7 cellular contexts compared by ENCODE assay signal in the genomic region with DNA sequence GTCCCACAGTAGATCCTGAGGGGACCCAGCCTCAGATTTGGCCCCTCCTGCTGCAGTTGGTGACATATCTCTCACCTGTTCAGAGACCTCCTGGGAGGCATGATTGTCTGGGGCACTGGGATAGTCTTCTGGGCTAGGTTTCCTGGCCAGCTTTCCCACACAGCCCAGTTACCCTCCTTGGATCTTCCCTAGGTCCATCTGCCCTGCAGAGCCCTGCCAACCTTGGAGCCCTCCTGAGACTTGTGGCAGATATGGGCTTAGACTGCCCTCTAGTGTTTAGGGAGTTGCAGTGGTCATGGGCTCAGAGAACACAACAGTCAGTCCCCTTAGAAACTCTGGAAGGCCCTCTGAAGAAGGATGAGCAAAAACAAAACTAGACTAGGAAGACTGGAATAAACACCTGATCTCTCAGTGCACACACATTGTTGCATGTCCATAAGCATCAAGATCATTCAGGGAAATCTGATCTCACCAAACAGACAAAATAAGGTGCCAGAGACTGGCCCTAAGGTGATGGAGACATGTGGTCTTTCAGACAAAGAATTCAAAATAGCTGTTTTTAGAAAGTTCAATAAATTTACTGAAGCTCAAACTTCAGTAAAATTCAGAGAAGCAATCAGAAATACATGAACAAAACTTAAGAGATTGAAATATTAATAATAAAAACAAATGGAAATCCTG.
A peak's percentile ranks its signal among the peaks of the same experiment; 100 is the strongest.
DNase-seq lines count a peak whose midpoint lies in the region; ATAC-seq and TF ChIP-seq lines count a peak whose summit lies in the region.

No MANE protein-coding gene starts in this region.

- H3K36me3 ChIP-seq in upper lobe of right lung = no peaks in the 10 kb centered on the region
- no peaks in the 10 kb centered on the region for H3K36me3 ChIP-seq in naive thymus-derived CD4-positive, alpha-beta T cell (ENCODE audit: control insufficient read depth in 2 of 3, insufficient read depth in 3 of 3, low read length in 3 of 3)

- peak; percentile 44 for TF ChIP-seq CTCF in upper lobe of right lung (IDR thresholded peaks at IDR 0.05)

- no peaks in the 10 kb centered on the region for H3K4me1 ChIP-seq in upper lobe of right lung
- H3K4me1 ChIP-seq in naive thymus-derived CD4-positive, alpha-beta T cell (ENCODE audit: control insufficient read depth in 2 of 2, insufficient read depth in 2 of 2, low read length in 2 of 2) = no peaks in the 10 kb centered on the region

- intact Hi-C loops in upper lobe of right lung (cut with DNase I) = no loop called here
- intact Hi-C loops in naive thymus-derived CD4-positive, alpha-beta T cell (cut with micrococcal nuclease) = loop anchor here in 1 of 2 donors (2.0 kb wide), 1 partner anchor 247 kb away; no protein-coding TSS in a partner anchor

- no peak overlapping the region for H3K4me3 Mint-ChIP-seq in naive thymus-derived CD4-positive, alpha-beta T cell

- no peak overlapping the region for H3K27ac Mint-ChIP-seq in naive thymus-derived CD4-positive, alpha-beta T cell

- H3K9me3 ChIP-seq in upper lobe of right lung = no peaks in the 10 kb centered on the region
- no peaks in the 10 kb centered on the region for H3K9me3 ChIP-seq in naive thymus-derived CD4-positive, alpha-beta T cell (ENCODE audit: control insufficient read depth in 2 of 3, low read length in 3 of 3)

- no peaks in the 10 kb centered on the region for H3K27me3 ChIP-seq in upper lobe of right lung
- no peaks in the 10 kb centered on the region for H3K27me3 ChIP-seq in naive thymus-derived CD4-positive, alpha-beta T cell (ENCODE audit: control insufficient read depth in 2 of 2, insufficient read depth in 2 of 2, low read length in 2 of 2)

- H3K4me3 ChIP-seq in upper lobe of right lung = no peak overlapping the region
- no peak overlapping the region for H3K4me3 ChIP-seq in naive thymus-derived CD4-positive, alpha-beta T cell (ENCODE audit: low read length)

- H3K36me3 Mint-ChIP-seq in naive thymus-derived CD4-positive, alpha-beta T cell = peaks cover 0 to 9% (median 0%) of the 10 kb centered on the region in 5 donors

- peak; percentile 30 for DNase-seq in GDM1 (lab: John Stamatoyannopoulos, UW)
- DNase-seq in RKO (ENCODE audit: low spot score) = peak; percentile 69
- DNase-seq in fibroblast of the conjunctiva (ENCODE audit: low read depth) = peak; percentile 55
- no peak for DNase-seq in upper lobe of right lung
- no peak for DNase-seq in naive thymus-derived CD4-positive, alpha-beta T cell

- no peaks in the 10 kb centered on the region for H3K27me3 Mint-ChIP-seq in naive thymus-derived CD4-positive, alpha-beta T cell

- POLR2A ChIA-PET in naive thymus-derived CD4-positive, alpha-beta T cell (lab: Charles Lee) = no interaction called here

- peaks cover 0 to 1% (median 0%) of the 10 kb centered on the region in 7 donors for H3K4me1 Mint-ChIP-seq in naive thymus-derived CD4-positive, alpha-beta T cell

- CTCF ChIA-PET in naive thymus-derived CD4-positive, alpha-beta T cell (lab: Charles Lee) = no interaction called here

- H3K9me3 Mint-ChIP-seq in naive thymus-derived CD4-positive, alpha-beta T cell = peaks cover 0 to 31% (median 9%) of the 10 kb centered on the region in 11 donors

- H3K27ac ChIP-seq in upper lobe of right lung = no peak overlapping the region
- no peak overlapping the region for H3K27ac ChIP-seq in naive thymus-derived CD4-positive, alpha-beta T cell (ENCODE audit: low read depth, low read length)

- ATAC-seq in GM19452 (IDR thresholded peaks at IDR 0.05; ENCODE audit: unreplicated experiment) (peak; percentile 88), HG03280 (IDR thresholded peaks at IDR 0.05; ENCODE audit: unreplicated experiment) (peak; percentile 97), upper lobe of right lung (peak; percentile 83)
- no peak for ATAC-seq in naive thymus-derived CD4-positive, alpha-beta T cell

Comparison
In these comparisons a context has a peak if more than half of its experiments do, and no peak if none do; other contexts are left out.
1. DNase-seq: peak in GDM1 (single experiment), RKO (single experiment) and fibroblast of the conjunctiva (single experiment); none in upper lobe of right lung (single experiment) and naive thymus-derived CD4-positive, alpha-beta T cell (0 of 9).